Comparison of ENCODE assay signal across 9 cellular contexts in genomic region chr17:77366558-77367245, GRCh38.
DNase-seq lines count a peak whose midpoint lies in the region; ATAC-seq and TF ChIP-seq lines count a peak whose summit lies in the region.
"Had no signal": no experiment of that assay in that cellular context is flagged by ENCODE, and none has a peak within 500 bp of the region (broad histone marks: within the 10 kb centered on the region; RNA-seq: fewer than 3 reads in every experiment).

No MANE protein-coding gene starts in this region.

- TF ChIP-seq CTCF in SK-N-SH (IDR thresholded peaks at IDR 0.05) (no peak), hepatocyte (IDR thresholded peaks at IDR 0.05; ENCODE audit: poor library complexity) (no peak), thyroid gland (IDR thresholded peaks at IDR 0.05) (peak in 1 of 6 experiments; percentile 10)

- H4K20me1 ChIP-seq in SK-N-SH (ENCODE audit: insufficient read depth) (no peaks in the 10 kb centered on the region), hepatocyte (ENCODE audit: insufficient read depth, poor library complexity, severe bottlenecking) (peaks cover 6% of the 10 kb centered on the region)

- no peak overlapping the region for H3K4me3 ChIP-seq in SK-N-SH (ENCODE audit: low read depth in 2 of 2, low read length in 1 of 2)
- H3K4me3 ChIP-seq in adipocyte (ENCODE audit: low read length) = no peak overlapping the region
- H3K4me3 ChIP-seq in hepatocyte = no peak overlapping the region
- no peak overlapping the region for H3K4me3 ChIP-seq in thyroid gland (replicated peaks in 1 of 3)

- no peak for ATAC-seq in SK-N-SH treated with all-trans-retinoic acid at 6 μM for 48 hours

- peaks cover 45% of the 10 kb centered on the region for H3K79me2 ChIP-seq in SK-N-SH (ENCODE audit: insufficient read depth)
- peaks cover 83% of the 10 kb centered on the region for H3K79me2 ChIP-seq in hepatocyte

- TF ChIP-seq POLR2A in thyroid gland (IDR thresholded peaks at IDR 0.05) = no peak

- H3K9me2 ChIP-seq in SK-N-SH = no peaks in the 10 kb centered on the region
- H3K9me2 ChIP-seq in hepatocyte (replicated peaks; ENCODE audit: insufficient read depth) = no peaks in the 10 kb centered on the region

- no peaks in the 10 kb centered on the region for H3K36me3 ChIP-seq in SK-N-SH (replicated peaks in 1 of 2; ENCODE audit: control insufficient read depth in 1 of 2, insufficient read depth in 2 of 2, low read length in 1 of 2)
- H3K36me3 ChIP-seq in adipocyte (ENCODE audit: control insufficient read depth, insufficient read depth, low read length, severe bottlenecking) = peaks cover 6% of the 10 kb centered on the region
- H3K36me3 ChIP-seq in hepatocyte (replicated peaks; ENCODE audit: insufficient read depth, low read depth) = no peaks in the 10 kb centered on the region
- H3K36me3 ChIP-seq in thyroid gland = no peaks in the 10 kb centered on the region

- no peak for TF ChIP-seq EP300 in SK-N-SH (IDR thresholded peaks at IDR 0.05; ENCODE audit: borderline replicate concordance in 1 of 2, low read depth in 1 of 2, low read length in 1 of 2)

- peak overlapping the region; percentile 60; the same call in 1 of the 2 replicates for H3K9ac ChIP-seq in SK-N-SH
- H3K9ac ChIP-seq in adipocyte (ENCODE audit: low read length) = peak overlapping the region; percentile 26

- TF ChIP-seq RAD21 in SK-N-SH (IDR thresholded peaks at IDR 0.05; ENCODE audit: low read length) = no peak

- DNase-seq in SK-N-SH = peak; percentile 40
- DNase-seq in adipocyte (ENCODE audit: low read depth) = no peak
- DNase-seq in hepatocyte (ENCODE audit: low spot score) = peak; percentile 76
- peak; percentile 53 for DNase-seq in thyroid gland
- no peak for DNase-seq in GOT3 (lab: John Stamatoyannopoulos, UW)
- DNase-seq in mesenteric fat pad (ENCODE audit: low spot score) = no peak
- no peak for DNase-seq in SKM-1 (lab: John Stamatoyannopoulos, UW; ENCODE audit: unreplicated experiment)
- DNase-seq: activated naive CD4-positive, alpha-beta T cell treated with anti-CD3 and anti-CD28 coated beads, Interleukin-2, amount 50 U/mL, for 16 hours had no signal

- POLR2A ChIA-PET in SK-N-SH (lab: Yijun Ruan, JAX) = interaction anchor here (0.5 to 1.6 kb wide), 2 partner anchors 12 to 22 kb away, joined by 4 to 8 read pairs; no protein-coding TSS in a partner anchor

- H3K9me3 ChIP-seq in SK-N-SH (no peaks in the 10 kb centered on the region), adipocyte (ENCODE audit: control insufficient read depth, low read length) (no peaks in the 10 kb centered on the region), hepatocyte (ENCODE audit: low read depth) (no peaks in the 10 kb centered on the region), thyroid gland (no peaks in the 10 kb centered on the region)

- H3K4me2 ChIP-seq in SK-N-SH (peak overlapping the region; percentile 71), hepatocyte (peak overlapping the region; percentile 43)

- peaks cover 39% of the 10 kb centered on the region for H3F3A ChIP-seq in SK-N-SH (replicated peaks; ENCODE audit: insufficient read depth)

- H3K27me3 ChIP-seq in SK-N-SH (ENCODE audit: insufficient read depth) = no peaks in the 10 kb centered on the region
- H3K27me3 ChIP-seq in adipocyte (replicated peaks; ENCODE audit: control insufficient read depth, insufficient read depth, low read length) = no peaks in the 10 kb centered on the region
- no peaks in the 10 kb centered on the region for H3K27me3 ChIP-seq in hepatocyte
- H3K27me3 ChIP-seq in thyroid gland = no peaks in the 10 kb centered on the region

- intact Hi-C loops in thyroid gland (cut with DNase I) = no loop called here

- 79% methylated on average over 8 of the region's 8 CpGs for WGBS in SK-N-SH (ENCODE audit: low lambda C conversion rate)
- WGBS in hepatocyte (ENCODE audit: low lambda C conversion rate, missing lambda C conversion rate) = 51% methylated on average over 8 of the region's 8 CpGs
- 58 to 70% methylated on average over 7 to 8 of the region's 8 CpGs for WGBS in thyroid gland, 2 donors

- no peak overlapping the region for H2AFZ ChIP-seq in SK-N-SH (ENCODE audit: low read depth)
- no peak overlapping the region for H2AFZ ChIP-seq in hepatocyte

- H3K4me1 ChIP-seq in SK-N-SH (ENCODE audit: control insufficient read depth in 1 of 2, insufficient read depth in 2 of 2, low read depth in 1 of 2, low read length in 1 of 2) = peaks cover 47 to 77% of the 10 kb centered on the region in 2 experiments
- peaks cover 51% of the 10 kb centered on the region for H3K4me1 ChIP-seq in adipocyte (ENCODE audit: control insufficient read depth, insufficient read depth, low read length)
- H3K4me1 ChIP-seq in hepatocyte (ENCODE audit: insufficient read depth) = peaks cover 60% of the 10 kb centered on the region
- H3K4me1 ChIP-seq in thyroid gland = peaks cover 27 to 41% of the 10 kb centered on the region in 2 donors

- CTCF ChIA-PET in SK-N-SH (lab: Yijun Ruan, JAX) = interaction anchor here (0.7 to 17.7 kb wide), 9 partner anchors 10 to 119 kb away, joined by 3 to 133 read pairs (median 3); no protein-coding TSS in a partner anchor

- H3K27ac ChIP-seq in SK-N-SH (ENCODE audit: low read depth in 2 of 2, low read length in 1 of 2) (peak overlapping the region; percentile 80 to 97; a peak in 3 of 4 replicates), hepatocyte (peak overlapping the region; percentile 88), thyroid gland (peak overlapping the region; percentile 38 to 69 (median 52))

TF ChIP-seq in SK-N-SH, 30 proteins besides CTCF, POLR2A, EP300 and RAD21 (continues in another document):
- no peak for TF ChIP-seq JUND (IDR thresholded peaks at IDR 0.05)
- no peak for TF ChIP-seq USF2 (IDR thresholded peaks at IDR 0.05; ENCODE audit: borderline replicate concordance, low read depth, low read length)
- no peak for TF ChIP-seq SIN3A (IDR thresholded peaks at IDR 0.05; ENCODE audit: borderline replicate concordance, low read depth, low read length)
- no peak for TF ChIP-seq ZBTB33 (IDR thresholded peaks at IDR 0.05; ENCODE audit: borderline replicate concordance, low read depth)
- TF ChIP-seq MEF2A (IDR thresholded peaks at IDR 0.05; ENCODE audit: borderline replicate concordance, low read depth) = no peak

TF ChIP-seq in SK-N-SH treated with all-trans-retinoic acid at 6 μM for 48 hours, 23 proteins besides CTCF, POLR2A, EP300 and RAD21 (continues in another document):
- TF ChIP-seq OSR1 (CRISPR knock-in tag; IDR thresholded peaks at IDR 0.05) (no peak), ZNF565 (CRISPR knock-in tag; conservative IDR thresholded peaks at IDR 0.05; ENCODE audit: low read depth) (no peak), BACH2 (CRISPR knock-in tag; IDR thresholded peaks at IDR 0.05; ENCODE audit: borderline replicate concordance) (no peak), TOX (CRISPR knock-in tag; IDR thresholded peaks at IDR 0.05; ENCODE audit: borderline replicate concordance) (no peak), ARNTL (CRISPR knock-in tag; IDR thresholded peaks at IDR 0.05; ENCODE audit: borderline replicate concordance, low read depth) (no peak), ESRRG (CRISPR knock-in tag; IDR thresholded peaks at IDR 0.05) (no peak), ISL1 (CRISPR knock-in tag; IDR thresholded peaks at IDR 0.05) (no peak), ZC3H10 (CRISPR knock-in tag; IDR thresholded peaks at IDR 0.05) (no peak), POU6F1 (CRISPR knock-in tag; IDR thresholded peaks at IDR 0.05; ENCODE audit: borderline replicate concordance, low read depth) (no peak), SNAI2 (CRISPR knock-in tag; IDR thresholded peaks at IDR 0.05) (no peak), ZFP30 (CRISPR knock-in tag; IDR thresholded peaks at IDR 0.05) (no peak), RARB (CRISPR knock-in tag; IDR thresholded peaks at IDR 0.05) (no peak), CSDC2 (CRISPR knock-in tag; IDR thresholded peaks at IDR 0.05) (no peak), CREB5 (CRISPR knock-in tag; IDR thresholded peaks at IDR 0.05; ENCODE audit: low read depth) (no peak)
- TF ChIP-seq, protein P1, sequence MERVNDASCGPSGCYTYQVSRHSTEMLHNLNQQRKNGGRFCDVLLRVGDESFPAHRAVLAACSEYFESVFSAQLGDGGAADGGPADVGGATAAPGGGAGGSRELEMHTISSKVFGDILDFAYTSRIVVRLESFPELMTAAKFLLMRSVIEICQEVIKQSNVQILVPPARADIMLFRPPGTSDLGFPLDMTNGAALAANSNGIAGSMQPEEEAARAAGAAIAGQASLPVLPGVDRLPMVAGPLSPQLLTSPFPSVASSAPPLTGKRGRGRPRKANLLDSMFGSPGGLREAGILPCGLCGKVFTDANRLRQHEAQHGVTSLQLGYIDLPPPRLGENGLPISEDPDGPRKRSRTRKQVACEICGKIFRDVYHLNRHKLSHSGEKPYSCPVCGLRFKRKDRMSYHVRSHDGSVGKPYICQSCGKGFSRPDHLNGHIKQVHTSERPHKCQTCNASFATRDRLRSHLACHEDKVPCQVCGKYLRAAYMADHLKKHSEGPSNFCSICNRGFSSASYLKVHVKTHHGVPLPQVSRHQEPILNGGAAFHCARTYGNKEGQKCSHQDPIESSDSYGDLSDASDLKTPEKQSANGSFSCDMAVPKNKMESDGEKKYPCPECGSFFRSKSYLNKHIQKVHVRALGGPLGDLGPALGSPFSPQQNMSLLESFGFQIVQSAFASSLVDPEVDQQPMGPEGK (CRISPR knock-in tag; IDR thresholded peaks at IDR 0.05; ENCODE audit: borderline replicate concordance) = no peak

Comparison
In these comparisons a context has a peak if more than half of its experiments do, and no peak if none do; other contexts are left out.
1. DNase-seq: peak in SK-N-SH (single experiment), hepatocyte (single experiment) and thyroid gland (2 of 2); none in adipocyte (single experiment), GOT3 (single experiment), mesenteric fat pad (single experiment) and SKM-1 (single experiment).
2. Peak in every context shown above with its lines, with median percentiles within 50 percentile points of each other: H3K27ac ChIP-seq.